20 cellular contexts compared by ENCODE assay signal in genomic region chr15:65816441-65816840, GRCh38. TPM values are rescaled to one million over a fixed set of nuclear protein-coding genes. Genes with fewer than 3 reads are reported as not detected.
DNase-seq lines count a peak whose midpoint lies in the region; ATAC-seq and TF ChIP-seq lines count a peak whose summit lies in the region.
"Had no signal": no experiment of that assay in that cellular context is flagged by ENCODE, and none has a peak within 500 bp of the region (broad histone marks: within the 10 kb centered on the region; RNA-seq: fewer than 3 reads in every experiment).

No MANE protein-coding gene starts in this region.

- H3K4me1 ChIP-seq in naive thymus-derived CD4-positive, alpha-beta T cell (ENCODE audit: control insufficient read depth in 2 of 2, insufficient read depth in 2 of 2, low read length in 2 of 2), result peaks cover 23 to 38% of the 10 kb centered on the region in 2 donors
- no peaks in the 10 kb centered on the region for H3K4me1 ChIP-seq in vagina
- H3K4me1 ChIP-seq: colonic mucosa had no signal

- H3K4me1 Mint-ChIP-seq in activated CD8-positive, alpha-beta T cell treated with anti-CD3 and anti-CD28 coated beads, Interleukin-2, amount 10 ng/mL, durations not matched to agents 7 days and 5 days (ENCODE audit: low read depth), result peaks cover 53% of the 10 kb centered on the region
- H3K4me1 Mint-ChIP-seq in naive thymus-derived CD4-positive, alpha-beta T cell, result peaks cover 37 to 57% (median 45%) of the 10 kb centered on the region in 7 donors
- H3K4me1 Mint-ChIP-seq: brain, endodermal cell, nephron had no signal

- H3K9me3 ChIP-seq in naive thymus-derived CD4-positive, alpha-beta T cell (ENCODE audit: control insufficient read depth in 2 of 3, low read length in 3 of 3), result peaks cover 0 to 6% (median 0%) of the 10 kb centered on the region in 3 experiments
- peaks cover 10% of the 10 kb centered on the region for H3K9me3 ChIP-seq in vagina
- H3K9me3 ChIP-seq: colonic mucosa had no signal

- H3K36me3 Mint-ChIP-seq in activated CD8-positive, alpha-beta T cell treated with anti-CD3 and anti-CD28 coated beads, Interleukin-2, amount 10 ng/mL, durations not matched to agents 7 days and 5 days (ENCODE audit: low read depth), result peaks cover 9% of the 10 kb centered on the region
- H3K36me3 Mint-ChIP-seq in naive thymus-derived CD4-positive, alpha-beta T cell, result peaks cover 4 to 11% (median 5%) of the 10 kb centered on the region in 5 donors

- peaks cover 7% of the 10 kb centered on the region for H3K9me3 Mint-ChIP-seq in activated CD8-positive, alpha-beta T cell treated with anti-CD3 and anti-CD28 coated beads, Interleukin-2, amount 10 ng/mL, durations not matched to agents 7 days and 5 days (ENCODE audit: insufficient read depth)
- H3K9me3 Mint-ChIP-seq in naive thymus-derived CD4-positive, alpha-beta T cell, result peaks cover 2 to 10% (median 5%) of the 10 kb centered on the region in 11 donors

- ATAC-seq in activated CD8-positive, alpha-beta T cell treated with anti-CD3 and anti-CD28 coated beads, Interleukin-2, amount 10 ng/mL, durations not matched to agents 7 days and 5 days, result no peak
- ATAC-seq in naive thymus-derived CD4-positive, alpha-beta T cell, result no peak
- ATAC-seq in GM19035 (IDR thresholded peaks at IDR 0.05; ENCODE audit: unreplicated experiment), result no peak
- ATAC-seq: HCT116, Right ventricle myocardium inferior, sciatic nerve had no signal

- H3K4me3 ChIP-seq in naive thymus-derived CD4-positive, alpha-beta T cell (ENCODE audit: low read length), result no peak overlapping the region
- H3K4me3 ChIP-seq in vagina, result no peak overlapping the region
- H3K4me3 ChIP-seq: colonic mucosa, transverse colon had no signal

- intact Hi-C loops in naive thymus-derived CD4-positive, alpha-beta T cell (cut with micrococcal nuclease), result no loop called here
- intact Hi-C loops in vagina (cut with DNase I), result no loop called here

- peak overlapping the region; percentile 0 for H3K27ac Mint-ChIP-seq in activated CD8-positive, alpha-beta T cell treated with anti-CD3 and anti-CD28 coated beads, Interleukin-2, amount 10 ng/mL, durations not matched to agents 7 days and 5 days
- peak overlapping the region; percentile 15 to 100 (median 71) for H3K27ac Mint-ChIP-seq in naive thymus-derived CD4-positive, alpha-beta T cell
- H3K27ac Mint-ChIP-seq: brain, endodermal cell, nephron had no signal

- no peak overlapping the region for H3K27ac ChIP-seq in naive thymus-derived CD4-positive, alpha-beta T cell (ENCODE audit: low read depth, low read length)
- H3K27ac ChIP-seq in vagina, result no peak overlapping the region
- H3K27ac ChIP-seq: colonic mucosa, transverse colon, VCaP had no signal

- POLR2A ChIA-PET in activated CD8-positive, alpha-beta T cell treated with anti-CD3 and anti-CD28 coated beads, Interleukin-2, amount 10 ng/mL, durations not matched to agents 7 days and 5 days (lab: Charles Lee), result interaction anchor here (1.0 to 6.0 kb wide), 3 partner anchors 8 to 24 kb away, joined by 4 to 99 read pairs (median 4); partner anchors contain the start of gene DENND4A
- POLR2A ChIA-PET in naive thymus-derived CD4-positive, alpha-beta T cell (lab: Charles Lee), result interaction anchor here (1.0 to 5.5 kb wide), 5 partner anchors 10 to 53 kb away, joined by 3 to 34 read pairs (median 4); partner anchors contain the start of gene RAB11A

- no peaks in the 10 kb centered on the region for H3K36me3 ChIP-seq in naive thymus-derived CD4-positive, alpha-beta T cell (ENCODE audit: control insufficient read depth in 2 of 3, insufficient read depth in 3 of 3, low read length in 3 of 3)
- no peaks in the 10 kb centered on the region for H3K36me3 ChIP-seq in vagina
- H3K36me3 ChIP-seq: colonic mucosa, transverse colon had no signal

- TF ChIP-seq POLR2A in vagina (IDR thresholded peaks at IDR 0.05), result no peak

- H3K27me3 Mint-ChIP-seq in activated CD8-positive, alpha-beta T cell treated with anti-CD3 and anti-CD28 coated beads, Interleukin-2, amount 10 ng/mL, durations not matched to agents 7 days and 5 days (ENCODE audit: low read depth), result no peaks in the 10 kb centered on the region
- H3K27me3 Mint-ChIP-seq in naive thymus-derived CD4-positive, alpha-beta T cell, result no peaks in the 10 kb centered on the region

- no peaks in the 10 kb centered on the region for H3K27me3 ChIP-seq in naive thymus-derived CD4-positive, alpha-beta T cell (ENCODE audit: control insufficient read depth in 2 of 2, insufficient read depth in 2 of 2, low read length in 2 of 2)
- no peaks in the 10 kb centered on the region for H3K27me3 ChIP-seq in vagina
- H3K27me3 ChIP-seq: colonic mucosa, transverse colon had no signal

- DNase-seq in stimulated activated CD4-positive, alpha-beta T cell treated with anti-CD3 and anti-CD28 coated beads, Interleukin-15, amount 100 ng/mL, for 24 hours, result peak; percentile 23
- DNase-seq in stimulated activated CD4-positive, alpha-beta T cell treated with anti-CD3 and anti-CD28 coated beads, Interleukin-4, amount 100 ng/mL, for 1 hour, result no peak
- peak; percentile 20 for DNase-seq in activated CD8-positive, alpha-beta T cell treated with anti-CD3 and anti-CD28 coated beads, Interleukin-2, amount 10 ng/mL, durations not matched to agents 7 days and 5 days
- no peak for DNase-seq in naive thymus-derived CD4-positive, alpha-beta T cell
- DNase-seq in vagina (ENCODE audit: extremely low spot score in 2 of 2) (no peak), putamen (ENCODE audit: low spot score) (no peak)
- DNase-seq: colonic mucosa; endodermal cell; mesenchymal stem cell; NCI-H1694; NCI-H748 treated with DMSO at 0.1 percent for 48 hours; stimulated activated naive CD4-positive, alpha-beta T cell treated with Interleukin-2 at 50 U/mL for 16 hours; transverse colon had no signal

- CTCF ChIA-PET in activated CD8-positive, alpha-beta T cell treated with anti-CD3 and anti-CD28 coated beads, Interleukin-2, amount 10 ng/mL, durations not matched to agents 7 days and 5 days (lab: Charles Lee), result interaction anchor here (0.7 to 3.7 kb wide), 3 partner anchors 9 to 31 kb away, joined by 3 to 27 read pairs (median 8); no protein-coding TSS in a partner anchor
- CTCF ChIA-PET in naive thymus-derived CD4-positive, alpha-beta T cell (lab: Charles Lee), result interaction anchor here (0.6 to 1.2 kb wide), 3 partner anchors 8 to 38 kb away, joined by 3 to 4 read pairs (median 3); no protein-coding TSS in a partner anchor

- H3K4me3 Mint-ChIP-seq in activated CD8-positive, alpha-beta T cell treated with anti-CD3 and anti-CD28 coated beads, Interleukin-2, amount 10 ng/mL, durations not matched to agents 7 days and 5 days, result no peak overlapping the region
- no peak overlapping the region for H3K4me3 Mint-ChIP-seq in naive thymus-derived CD4-positive, alpha-beta T cell
- H3K4me3 Mint-ChIP-seq: brain, endodermal cell, nephron had no signal

- TF ChIP-seq CTCF in vagina (IDR thresholded peaks at IDR 0.05), result no peak

RNA-seq across cellular contexts. Expression of gene DENND4A, which starts 24.3 kb away (rescaled TPM):
- total RNA-seq in activated CD8-positive, alpha-beta T cell treated with anti-CD3 and anti-CD28 coated beads, Interleukin-2, amount 10 ng/mL, durations not matched to agents 7 days and 5 days, result 10 to 100 TPM; 40.1 to 45.0 TPM
- 10 to 100 TPM; 40.0 to 67.9 (median 64.6) TPM for total RNA-seq in naive thymus-derived CD4-positive, alpha-beta T cell
- 10 to 100 TPM; 14.1 to 14.9 TPM for polyA plus RNA-seq in naive thymus-derived CD4-positive, alpha-beta T cell
- 28.7 TPM for total RNA-seq in vagina

RNA-seq across cellular contexts. Expression of gene RAB11A, which starts 52.9 kb away (rescaled TPM):
- total RNA-seq in activated CD8-positive, alpha-beta T cell treated with anti-CD3 and anti-CD28 coated beads, Interleukin-2, amount 10 ng/mL, durations not matched to agents 7 days and 5 days, result 100 to 1,000 TPM; 163 to 168 TPM
- 100 to 1,000 TPM in 2 of 5 experiments, 10 to 100 TPM in 3; 80.9 to 201 (median 88.7) TPM for total RNA-seq in naive thymus-derived CD4-positive, alpha-beta T cell
- 100 to 1,000 TPM; 213 to 224 TPM for polyA plus RNA-seq in naive thymus-derived CD4-positive, alpha-beta T cell
- total RNA-seq in vagina, result 151 TPM

Comparison
In these comparisons a context has a peak if more than half of its experiments do, and no peak if none do; other contexts are left out.
1. DNase-seq: peak in stimulated activated CD4-positive, alpha-beta T cell treated with anti-CD3 and anti-CD28 coated beads, Interleukin-15, amount 100 ng/mL, for 24 hours (single experiment) and activated CD8-positive, alpha-beta T cell treated with anti-CD3 and anti-CD28 coated beads, Interleukin-2, amount 10 ng/mL, durations not matched to agents 7 days and 5 days (single experiment); none in stimulated activated CD4-positive, alpha-beta T cell treated with anti-CD3 and anti-CD28 coated beads, Interleukin-4, amount 100 ng/mL, for 1 hour (single experiment), naive thymus-derived CD4-positive, alpha-beta T cell (0 of 9), vagina (0 of 2) and putamen (single experiment).